20 cellular contexts compared by ENCODE assay signal in genomic region chr11:115269193-115269592, GRCh38.
DNase-seq lines count a peak whose midpoint lies in the region; ATAC-seq and TF ChIP-seq lines count a peak whose summit lies in the region.
"Had no signal": no experiment of that assay in that cellular context is flagged by ENCODE, and none has a peak within 500 bp of the region (broad histone marks: within the 10 kb centered on the region; RNA-seq: fewer than 3 reads in every experiment).

No MANE protein-coding gene starts in this region.

- H3K27ac Mint-ChIP-seq in nephron progenitor cell = peak overlapping the region; percentile 87
- H3K27ac Mint-ChIP-seq in naive thymus-derived CD8-positive, alpha-beta T cell = no peak overlapping the region
- no peak overlapping the region for H3K27ac Mint-ChIP-seq in activated CD8-positive, alpha-beta memory T cell treated with anti-CD3 and anti-CD28 coated beads, Interleukin-2, amount 10 ng/mL, durations not matched to agents 7 days and 5 days
- H3K27ac Mint-ChIP-seq: CD14-positive monocyte had no signal

- no peak for DNase-seq in cardiac muscle cell (ENCODE audit: low read depth in 1 of 2, low spot score in 1 of 2)
- DNase-seq in left ventricle myocardium inferior = no peak
- peak; percentile 60 for DNase-seq in cerebellar cortex (ENCODE audit: low spot score)
- no peak for DNase-seq in nephron progenitor cell
- DNase-seq in H7 = no peak
- DNase-seq in naive thymus-derived CD8-positive, alpha-beta T cell = no peak
- DNase-seq in activated CD8-positive, alpha-beta memory T cell treated with anti-CD3 and anti-CD28 coated beads, Interleukin-2, amount 10 ng/mL, durations not matched to agents 7 days and 5 days = no peak
- no peak for DNase-seq in DMS79 (lab: John Stamatoyannopoulos, UW)
- DNase-seq: AML-193, DMS 273 treated with DMSO at 0.1 percent for 48 hours, GDM1, GOT3, NCI-H1436 treated with DMSO at 0.1 percent for 48 hours, NCI-H2029 treated with DMSO at 0.1 percent for 48 hours, NCI-H2171, NCI-H69, SW 1271 had no signal

- intact Hi-C loops in left ventricle myocardium inferior (cut with micrococcal nuclease) = no loop called here

- H3K4me1 Mint-ChIP-seq in nephron progenitor cell = peaks cover 84% of the 10 kb centered on the region
- no peaks in the 10 kb centered on the region for H3K4me1 Mint-ChIP-seq in naive thymus-derived CD8-positive, alpha-beta T cell
- H3K4me1 Mint-ChIP-seq in activated CD8-positive, alpha-beta memory T cell treated with anti-CD3 and anti-CD28 coated beads, Interleukin-2, amount 10 ng/mL, durations not matched to agents 7 days and 5 days = no peaks in the 10 kb centered on the region
- H3K4me1 Mint-ChIP-seq: CD14-positive monocyte had no signal

- H3K9me3 ChIP-seq in cardiac muscle cell (ENCODE audit: low read depth) (no peaks in the 10 kb centered on the region), left ventricle myocardium inferior (replicated peaks) (no peaks in the 10 kb centered on the region)

- H3K9me3 Mint-ChIP-seq in nephron progenitor cell = no peaks in the 10 kb centered on the region
- H3K9me3 Mint-ChIP-seq in naive thymus-derived CD8-positive, alpha-beta T cell = no peaks in the 10 kb centered on the region
- no peaks in the 10 kb centered on the region for H3K9me3 Mint-ChIP-seq in activated CD8-positive, alpha-beta memory T cell treated with anti-CD3 and anti-CD28 coated beads, Interleukin-2, amount 10 ng/mL, durations not matched to agents 7 days and 5 days (ENCODE audit: low read depth)

- H3K4me1 ChIP-seq in cardiac muscle cell (ENCODE audit: low read depth) (peaks cover 74% of the 10 kb centered on the region), left ventricle myocardium inferior (peaks cover 30% of the 10 kb centered on the region)

- H3K4me3 Mint-ChIP-seq in nephron progenitor cell = no peak overlapping the region
- H3K4me3 Mint-ChIP-seq in naive thymus-derived CD8-positive, alpha-beta T cell = no peak overlapping the region
- no peak overlapping the region for H3K4me3 Mint-ChIP-seq in activated CD8-positive, alpha-beta memory T cell treated with anti-CD3 and anti-CD28 coated beads, Interleukin-2, amount 10 ng/mL, durations not matched to agents 7 days and 5 days
- H3K4me3 Mint-ChIP-seq: CD14-positive monocyte had no signal

- H3K27me3 Mint-ChIP-seq in nephron progenitor cell (ENCODE audit: low read depth, poor library complexity) = no peaks in the 10 kb centered on the region
- peaks cover 0 to 23% (median 0%) of the 10 kb centered on the region in 5 donors for H3K27me3 Mint-ChIP-seq in naive thymus-derived CD8-positive, alpha-beta T cell
- H3K27me3 Mint-ChIP-seq in activated CD8-positive, alpha-beta memory T cell treated with anti-CD3 and anti-CD28 coated beads, Interleukin-2, amount 10 ng/mL, durations not matched to agents 7 days and 5 days = peaks cover 12% of the 10 kb centered on the region

- CTCF ChIA-PET in activated CD8-positive, alpha-beta memory T cell treated with anti-CD3 and anti-CD28 coated beads, Interleukin-2, amount 10 ng/mL, durations not matched to agents 7 days and 5 days (lab: Charles Lee) = no interaction called here

- no peak for ATAC-seq in naive thymus-derived CD8-positive, alpha-beta T cell
- no peak for ATAC-seq in activated CD8-positive, alpha-beta memory T cell treated with anti-CD3 and anti-CD28 coated beads, Interleukin-2, amount 10 ng/mL, durations not matched to agents 7 days and 5 days
- ATAC-seq: Right ventricle myocardium inferior had no signal

- H3K36me3 ChIP-seq in cardiac muscle cell (no peaks in the 10 kb centered on the region), left ventricle myocardium inferior (no peaks in the 10 kb centered on the region), H7 (replicated peaks; ENCODE audit: control insufficient read depth, insufficient read depth, low read length) (no peaks in the 10 kb centered on the region)

- H3K4me3 ChIP-seq in cardiac muscle cell (no peak overlapping the region), left ventricle myocardium inferior (no peak overlapping the region), H7 (ENCODE audit: insufficient read depth, low read depth, low read length) (no peak overlapping the region)

- H3K27me3 ChIP-seq in cardiac muscle cell (no peaks in the 10 kb centered on the region), left ventricle myocardium inferior (ENCODE audit: low read depth) (no peaks in the 10 kb centered on the region), H7 (ENCODE audit: control insufficient read depth, insufficient read depth, low read length) (no peaks in the 10 kb centered on the region)

- POLR2A ChIA-PET in naive thymus-derived CD8-positive, alpha-beta T cell (lab: Charles Lee) = no interaction called here

- H3K36me3 Mint-ChIP-seq in nephron progenitor cell (ENCODE audit: low read depth) = peaks cover 13% of the 10 kb centered on the region
- no peaks in the 10 kb centered on the region for H3K36me3 Mint-ChIP-seq in naive thymus-derived CD8-positive, alpha-beta T cell
- no peaks in the 10 kb centered on the region for H3K36me3 Mint-ChIP-seq in activated CD8-positive, alpha-beta memory T cell treated with anti-CD3 and anti-CD28 coated beads, Interleukin-2, amount 10 ng/mL, durations not matched to agents 7 days and 5 days
- H3K36me3 Mint-ChIP-seq: CD14-positive monocyte had no signal

- H3K27ac ChIP-seq in cardiac muscle cell = peak overlapping the region; percentile 83
- no peak overlapping the region for H3K27ac ChIP-seq in left ventricle myocardium inferior (replicated peaks)
- H3K27ac ChIP-seq: 22Rv1 had no signal

- TF ChIP-seq CTCF in cardiac muscle cell (IDR thresholded peaks at IDR 0.05; ENCODE audit: low read depth, low read length) = no peak
- no peak for TF ChIP-seq CTCF in left ventricle myocardium inferior (IDR thresholded peaks at IDR 0.05; ENCODE audit: borderline replicate concordance)
- TF ChIP-seq CTCF in nephron progenitor cell (IDR thresholded peaks at IDR 0.05) = no peak
